Comparison of ENCODE assay signal across 1 cellular context in genomic region chr22:21087119-21087518, GRCh38.
TF ChIP-seq lines count a peak whose summit lies in the region.

No MANE protein-coding gene starts in this region.

TF ChIP-seq in K562, 482 proteins besides CTCF, POLR2A, EP300 and RAD21 (continued from another document):
- peak; percentile 83 for TF ChIP-seq ZNF121 (CRISPR knock-in tag; conservative IDR thresholded peaks at IDR 0.05)
- TF ChIP-seq BCOR (IDR thresholded peaks at IDR 0.05): peak; percentile 61; the same call in 1 of the 2 replicates
